ENCODE assay signal across 27 cellular contexts in genomic region chr2:182680838-182681237, GRCh38.
"Had no signal": no experiment of that assay in that cellular context is flagged by ENCODE, and none has a peak within 500 bp of the region (broad histone marks: within the 10 kb centered on the region; RNA-seq: fewer than 3 reads in every experiment).

No MANE protein-coding gene starts in this region.

- H3K9me3 Mint-ChIP-seq: activated B cell treated with CpG ODN at 0.5 μM for 24 hours; activated CD4-positive, alpha-beta memory T cell treated with anti-CD3 and anti-CD28 coated beads for 36 hours; activated CD4-positive, alpha-beta T cell treated with anti-CD3 and anti-CD28 coated beads, Interleukin-2, amount 10 ng/mL, durations not matched to agents 24 days and 14 days; activated naive CD4-positive, alpha-beta T cell treated with anti-CD3 and anti-CD28 coated beads, Interleukin-2, amount 10 ng/mL, durations not matched to agents 7 days and 5 days; activated naive CD4-positive, alpha-beta T cell treated with anti-CD3 and anti-CD28 coated beads, Interleukin-2, amount 50 U/mL, for 72 hours; activated naive CD8-positive, alpha-beta T cell treated with anti-CD3 and anti-CD28 coated beads, Interleukin-2, amount 10 ng/mL, durations not matched to agents 7 days and 5 days; T-helper 2 cell treated with Interferon-gamma antibody and Interleukin-4, amounts not matched to agents 5 μg/mL and 100 μg/mL, for 36 hours had no signal

- H3K4me1 Mint-ChIP-seq: activated CD4-positive, alpha-beta T cell treated with anti-CD3 and anti-CD28 coated beads, Interleukin-2, amount 10 ng/mL, durations not matched to agents 24 days and 14 days; activated CD8-positive, alpha-beta memory T cell treated with anti-CD3 and anti-CD28 coated beads, Interleukin-2, amount 10 ng/mL, durations not matched to agents 7 days and 5 days; activated naive CD4-positive, alpha-beta T cell treated with anti-CD3 and anti-CD28 coated beads, Interleukin-2, amount 10 ng/mL, durations not matched to agents 7 days and 5 days; brain had no signal

- H3K27ac Mint-ChIP-seq: activated B cell treated with CpG ODN at 0.5 μM for 24 hours; activated CD4-positive, alpha-beta memory T cell treated with anti-CD3 and anti-CD28 coated beads for 36 hours; activated CD4-positive, alpha-beta T cell treated with anti-CD3 and anti-CD28 coated beads, Interleukin-2, amount 10 ng/mL, durations not matched to agents 24 days and 14 days; activated CD8-positive, alpha-beta memory T cell treated with anti-CD3 and anti-CD28 coated beads, Interleukin-2, amount 10 ng/mL, durations not matched to agents 7 days and 5 days; activated CD8-positive, alpha-beta T cell treated with anti-CD3 and anti-CD28 coated beads, Interleukin-2, amount 10 ng/mL, durations not matched to agents 7 days and 5 days; activated naive CD4-positive, alpha-beta T cell treated with anti-CD3 and anti-CD28 coated beads, Interleukin-2, amount 10 ng/mL, durations not matched to agents 7 days and 5 days; activated naive CD4-positive, alpha-beta T cell treated with anti-CD3 and anti-CD28 coated beads, Interleukin-2, amount 50 U/mL, for 72 hours; activated naive CD8-positive, alpha-beta T cell treated with anti-CD3 and anti-CD28 coated beads, Interleukin-2, amount 10 ng/mL, durations not matched to agents 7 days and 5 days; brain; T-helper 17 cell; T-helper 2 cell treated with Interferon-gamma antibody and Interleukin-4, amounts not matched to agents 5 μg/mL and 100 μg/mL, for 36 hours had no signal

- H3K36me3 Mint-ChIP-seq: activated CD4-positive, alpha-beta memory T cell treated with anti-CD3 and anti-CD28 coated beads for 36 hours; activated CD8-positive, alpha-beta memory T cell treated with anti-CD3 and anti-CD28 coated beads, Interleukin-2, amount 10 ng/mL, durations not matched to agents 7 days and 5 days; activated naive CD4-positive, alpha-beta T cell treated with anti-CD3 and anti-CD28 coated beads, Interleukin-2, amount 10 ng/mL, durations not matched to agents 7 days and 5 days; activated naive CD4-positive, alpha-beta T cell treated with anti-CD3 and anti-CD28 coated beads, Interleukin-2, amount 50 U/mL, for 72 hours; activated naive CD8-positive, alpha-beta T cell treated with anti-CD3 and anti-CD28 coated beads, Interleukin-2, amount 10 ng/mL, durations not matched to agents 7 days and 5 days; brain had no signal

- ATAC-seq: activated CD4-positive, CD25-positive, alpha-beta regulatory T cell treated with anti-CD3 and anti-CD28 coated beads, Interleukin-2, amount 50 U/mL, for 24 hours; activated CD8-positive, alpha-beta memory T cell treated with anti-CD3 and anti-CD28 coated beads, Interleukin-2, amount 10 ng/mL, durations not matched to agents 7 days and 5 days; activated CD8-positive, alpha-beta T cell treated with anti-CD3 and anti-CD28 coated beads, Interleukin-2, amount 10 ng/mL, durations not matched to agents 7 days and 5 days; activated naive CD4-positive, alpha-beta T cell treated with anti-CD3 and anti-CD28 coated beads, Interleukin-2, amount 50 U/mL, for 72 hours; gastroesophageal sphincter; heart right ventricle; T-helper 17 cell had no signal

- H3K27me3 Mint-ChIP-seq: activated naive CD4-positive, alpha-beta T cell treated with anti-CD3 and anti-CD28 coated beads, Interleukin-2, amount 10 ng/mL, durations not matched to agents 7 days and 5 days; brain had no signal

- DNase-seq: activated B cell treated with CpG ODN at 0.5 μM for 24 hours; activated CD4-positive, alpha-beta memory T cell treated with anti-CD3 and anti-CD28 coated beads for 36 hours; activated CD4-positive, alpha-beta T cell treated with anti-CD3 and anti-CD28 coated beads, Interleukin-2, amount 10 ng/mL, durations not matched to agents 24 days and 14 days; activated CD8-positive, alpha-beta memory T cell treated with anti-CD3 and anti-CD28 coated beads, Interleukin-2, amount 10 ng/mL, durations not matched to agents 7 days and 5 days; activated CD8-positive, alpha-beta memory T cell treated with anti-CD3 and anti-CD28 coated beads, Interleukin-2, amount 50 U/mL, for 4 hours; activated CD8-positive, alpha-beta T cell treated with anti-CD3 and anti-CD28 coated beads, Interleukin-2, amount 10 ng/mL, durations not matched to agents 7 days and 5 days; activated gamma-delta T cell; activated naive CD4-positive, alpha-beta T cell; activated naive CD4-positive, alpha-beta T cell treated with anti-CD3 and anti-CD28 coated beads, Interleukin-2, amount 10 ng/mL, durations not matched to agents 7 days and 5 days; activated naive CD8-positive, alpha-beta T cell treated with anti-CD3 and anti-CD28 coated beads, Interleukin-2, amount 10 ng/mL, durations not matched to agents 7 days and 5 days; activated T-cell treated with anti-CD3 and anti-CD28 coated beads, Interleukin-2, amount 50 U/mL, for 1 hour; activated T-cell treated with anti-CD3 and anti-CD28 coated beads, Interleukin-2, amount 50 U/mL, for 48 hours; central memory CD4-positive, alpha-beta T cell; cerebellar nuclear complex; colonic mucosa; effector CD8-positive, alpha-beta T cell; esophagus squamous epithelium; foreskin melanocyte; heart right ventricle; T-helper 17 cell; T1000; WERI-Rb-1 had no signal

- H3K4me3 Mint-ChIP-seq: activated B cell treated with CpG ODN at 0.5 μM for 24 hours; activated CD4-positive, alpha-beta memory T cell treated with anti-CD3 and anti-CD28 coated beads for 36 hours; activated CD4-positive, alpha-beta T cell treated with anti-CD3 and anti-CD28 coated beads, Interleukin-2, amount 10 ng/mL, durations not matched to agents 24 days and 14 days; activated CD8-positive, alpha-beta memory T cell treated with anti-CD3 and anti-CD28 coated beads, Interleukin-2, amount 10 ng/mL, durations not matched to agents 7 days and 5 days; activated CD8-positive, alpha-beta T cell treated with anti-CD3 and anti-CD28 coated beads, Interleukin-2, amount 10 ng/mL, durations not matched to agents 7 days and 5 days; activated naive CD4-positive, alpha-beta T cell treated with anti-CD3 and anti-CD28 coated beads, Interleukin-2, amount 10 ng/mL, durations not matched to agents 7 days and 5 days; activated naive CD8-positive, alpha-beta T cell treated with anti-CD3 and anti-CD28 coated beads, Interleukin-2, amount 10 ng/mL, durations not matched to agents 7 days and 5 days; brain; T-helper 17 cell; T-helper 2 cell treated with Interferon-gamma antibody and Interleukin-4, amounts not matched to agents 5 μg/mL and 100 μg/mL, for 36 hours had no signal
